ENCODE assay signal across 3 cellular contexts in the genomic region with DNA sequence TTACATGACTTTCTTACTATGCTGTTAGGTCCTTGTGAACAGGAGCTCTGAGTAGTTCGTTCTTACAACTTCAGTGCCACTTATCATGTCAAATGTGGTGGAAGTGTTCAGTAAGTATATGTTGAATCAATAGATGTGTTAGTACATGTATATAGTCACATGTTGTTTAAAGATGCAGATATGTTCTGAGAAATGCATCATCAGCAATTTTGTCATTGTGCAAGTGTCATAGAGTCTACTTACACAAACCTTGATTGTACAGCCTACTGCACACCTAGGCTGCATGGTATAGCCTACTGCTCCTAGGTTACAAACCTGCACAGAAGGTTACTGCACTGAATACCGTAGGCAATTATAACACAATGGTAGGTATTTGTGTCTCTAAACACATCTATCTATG.
TF ChIP-seq lines count a peak whose summit lies in the region.

No MANE protein-coding gene starts in this region.

TF ChIP-seq in HepG2, 621 proteins besides CTCF, POLR2A, EP300 and RAD21 (continues in another document):
- TF ChIP-seq, protein P1, sequence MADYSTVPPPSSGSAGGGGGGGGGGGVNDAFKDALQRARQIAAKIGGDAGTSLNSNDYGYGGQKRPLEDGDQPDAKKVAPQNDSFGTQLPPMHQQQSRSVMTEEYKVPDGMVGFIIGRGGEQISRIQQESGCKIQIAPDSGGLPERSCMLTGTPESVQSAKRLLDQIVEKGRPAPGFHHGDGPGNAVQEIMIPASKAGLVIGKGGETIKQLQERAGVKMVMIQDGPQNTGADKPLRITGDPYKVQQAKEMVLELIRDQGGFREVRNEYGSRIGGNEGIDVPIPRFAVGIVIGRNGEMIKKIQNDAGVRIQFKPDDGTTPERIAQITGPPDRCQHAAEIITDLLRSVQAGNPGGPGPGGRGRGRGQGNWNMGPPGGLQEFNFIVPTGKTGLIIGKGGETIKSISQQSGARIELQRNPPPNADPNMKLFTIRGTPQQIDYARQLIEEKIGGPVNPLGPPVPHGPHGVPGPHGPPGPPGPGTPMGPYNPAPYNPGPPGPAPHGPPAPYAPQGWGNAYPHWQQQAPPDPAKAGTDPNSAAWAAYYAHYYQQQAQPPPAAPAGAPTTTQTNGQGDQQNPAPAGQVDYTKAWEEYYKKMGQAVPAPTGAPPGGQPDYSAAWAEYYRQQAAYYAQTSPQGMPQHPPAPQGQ (CRISPR knock-in tag; IDR thresholded peaks at IDR 0.05; ENCODE audit: borderline replicate concordance) = no peak
- TF ChIP-seq, protein P2, sequence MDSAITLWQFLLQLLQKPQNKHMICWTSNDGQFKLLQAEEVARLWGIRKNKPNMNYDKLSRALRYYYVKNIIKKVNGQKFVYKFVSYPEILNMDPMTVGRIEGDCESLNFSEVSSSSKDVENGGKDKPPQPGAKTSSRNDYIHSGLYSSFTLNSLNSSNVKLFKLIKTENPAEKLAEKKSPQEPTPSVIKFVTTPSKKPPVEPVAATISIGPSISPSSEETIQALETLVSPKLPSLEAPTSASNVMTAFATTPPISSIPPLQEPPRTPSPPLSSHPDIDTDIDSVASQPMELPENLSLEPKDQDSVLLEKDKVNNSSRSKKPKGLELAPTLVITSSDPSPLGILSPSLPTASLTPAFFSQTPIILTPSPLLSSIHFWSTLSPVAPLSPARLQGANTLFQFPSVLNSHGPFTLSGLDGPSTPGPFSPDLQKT (CRISPR knock-in tag; IDR thresholded peaks at IDR 0.05; ENCODE audit: borderline replicate concordance) = no peak
- TF ChIP-seq REXO4 (CRISPR knock-in tag; IDR thresholded peaks at IDR 0.05; ENCODE audit: borderline replicate concordance) (no peak), PHB2 (IDR thresholded peaks at IDR 0.05; ENCODE audit: partially characterized antibody) (no peak), FOXP1 (IDR thresholded peaks at IDR 0.05) (no peak), FOXP1 (CRISPR knock-in tag; IDR thresholded peaks at IDR 0.05) (no peak), ZNF549 (CRISPR knock-in tag; IDR thresholded peaks at IDR 0.05) (no peak), MZF1 (CRISPR knock-in tag; IDR thresholded peaks at IDR 0.05; ENCODE audit: borderline replicate concordance) (no peak), KDM3A (CRISPR knock-in tag; IDR thresholded peaks at IDR 0.05; ENCODE audit: low read depth) (no peak), BHLHE40 (IDR thresholded peaks at IDR 0.05; ENCODE audit: low read length) (no peak), KAT7 (CRISPR knock-in tag; IDR thresholded peaks at IDR 0.05; ENCODE audit: borderline replicate concordance) (no peak), ZNF749 (CRISPR knock-in tag; IDR thresholded peaks at IDR 0.05; ENCODE audit: borderline replicate concordance) (no peak), SAP130 (CRISPR knock-in tag; IDR thresholded peaks at IDR 0.05; ENCODE audit: low read depth) (no peak), MAFK (conservative IDR thresholded peaks at IDR 0.05 in 1 of 2, IDR thresholded peaks at IDR 0.05 in 1 of 2; ENCODE audit: low read length in 2 of 2) (peak; percentile 95 to 98)
- TF ChIP-seq, protein P3, sequence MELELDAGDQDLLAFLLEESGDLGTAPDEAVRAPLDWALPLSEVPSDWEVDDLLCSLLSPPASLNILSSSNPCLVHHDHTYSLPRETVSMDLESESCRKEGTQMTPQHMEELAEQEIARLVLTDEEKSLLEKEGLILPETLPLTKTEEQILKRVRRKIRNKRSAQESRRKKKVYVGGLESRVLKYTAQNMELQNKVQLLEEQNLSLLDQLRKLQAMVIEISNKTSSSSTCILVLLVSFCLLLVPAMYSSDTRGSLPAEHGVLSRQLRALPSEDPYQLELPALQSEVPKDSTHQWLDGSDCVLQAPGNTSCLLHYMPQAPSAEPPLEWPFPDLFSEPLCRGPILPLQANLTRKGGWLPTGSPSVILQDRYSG (CRISPR knock-in tag; IDR thresholded peaks at IDR 0.05) = no peak

TF ChIP-seq in IMR-90, 13 proteins besides CTCF, POLR2A, EP300 and RAD21:
- TF ChIP-seq SMC3 (IDR thresholded peaks at IDR 0.05; ENCODE audit: low read depth, low read length) (no peak), MAFK (IDR thresholded peaks at IDR 0.05; ENCODE audit: low read depth, low read length) (peak; percentile 96)

TF ChIP-seq in H1, 55 proteins besides CTCF, POLR2A, EP300 and RAD21:
- TF ChIP-seq TBP (IDR thresholded peaks at IDR 0.05; ENCODE audit: low read depth, low read length) (no peak), TEAD4 (IDR thresholded peaks at IDR 0.05; ENCODE audit: low read depth, low read length) (no peak), SAP30 (IDR thresholded peaks at IDR 0.05; ENCODE audit: insufficient read depth, insufficient replicate concordance, low read length) (no peak), POLR2AphosphoS5 (IDR thresholded peaks at IDR 0.05; ENCODE audit: low read depth, low read length) (no peak), MAFK (IDR thresholded peaks at IDR 0.05; ENCODE audit: low read depth, low read length) (peak; percentile 83)
- TF ChIP-seq, protein P4, sequence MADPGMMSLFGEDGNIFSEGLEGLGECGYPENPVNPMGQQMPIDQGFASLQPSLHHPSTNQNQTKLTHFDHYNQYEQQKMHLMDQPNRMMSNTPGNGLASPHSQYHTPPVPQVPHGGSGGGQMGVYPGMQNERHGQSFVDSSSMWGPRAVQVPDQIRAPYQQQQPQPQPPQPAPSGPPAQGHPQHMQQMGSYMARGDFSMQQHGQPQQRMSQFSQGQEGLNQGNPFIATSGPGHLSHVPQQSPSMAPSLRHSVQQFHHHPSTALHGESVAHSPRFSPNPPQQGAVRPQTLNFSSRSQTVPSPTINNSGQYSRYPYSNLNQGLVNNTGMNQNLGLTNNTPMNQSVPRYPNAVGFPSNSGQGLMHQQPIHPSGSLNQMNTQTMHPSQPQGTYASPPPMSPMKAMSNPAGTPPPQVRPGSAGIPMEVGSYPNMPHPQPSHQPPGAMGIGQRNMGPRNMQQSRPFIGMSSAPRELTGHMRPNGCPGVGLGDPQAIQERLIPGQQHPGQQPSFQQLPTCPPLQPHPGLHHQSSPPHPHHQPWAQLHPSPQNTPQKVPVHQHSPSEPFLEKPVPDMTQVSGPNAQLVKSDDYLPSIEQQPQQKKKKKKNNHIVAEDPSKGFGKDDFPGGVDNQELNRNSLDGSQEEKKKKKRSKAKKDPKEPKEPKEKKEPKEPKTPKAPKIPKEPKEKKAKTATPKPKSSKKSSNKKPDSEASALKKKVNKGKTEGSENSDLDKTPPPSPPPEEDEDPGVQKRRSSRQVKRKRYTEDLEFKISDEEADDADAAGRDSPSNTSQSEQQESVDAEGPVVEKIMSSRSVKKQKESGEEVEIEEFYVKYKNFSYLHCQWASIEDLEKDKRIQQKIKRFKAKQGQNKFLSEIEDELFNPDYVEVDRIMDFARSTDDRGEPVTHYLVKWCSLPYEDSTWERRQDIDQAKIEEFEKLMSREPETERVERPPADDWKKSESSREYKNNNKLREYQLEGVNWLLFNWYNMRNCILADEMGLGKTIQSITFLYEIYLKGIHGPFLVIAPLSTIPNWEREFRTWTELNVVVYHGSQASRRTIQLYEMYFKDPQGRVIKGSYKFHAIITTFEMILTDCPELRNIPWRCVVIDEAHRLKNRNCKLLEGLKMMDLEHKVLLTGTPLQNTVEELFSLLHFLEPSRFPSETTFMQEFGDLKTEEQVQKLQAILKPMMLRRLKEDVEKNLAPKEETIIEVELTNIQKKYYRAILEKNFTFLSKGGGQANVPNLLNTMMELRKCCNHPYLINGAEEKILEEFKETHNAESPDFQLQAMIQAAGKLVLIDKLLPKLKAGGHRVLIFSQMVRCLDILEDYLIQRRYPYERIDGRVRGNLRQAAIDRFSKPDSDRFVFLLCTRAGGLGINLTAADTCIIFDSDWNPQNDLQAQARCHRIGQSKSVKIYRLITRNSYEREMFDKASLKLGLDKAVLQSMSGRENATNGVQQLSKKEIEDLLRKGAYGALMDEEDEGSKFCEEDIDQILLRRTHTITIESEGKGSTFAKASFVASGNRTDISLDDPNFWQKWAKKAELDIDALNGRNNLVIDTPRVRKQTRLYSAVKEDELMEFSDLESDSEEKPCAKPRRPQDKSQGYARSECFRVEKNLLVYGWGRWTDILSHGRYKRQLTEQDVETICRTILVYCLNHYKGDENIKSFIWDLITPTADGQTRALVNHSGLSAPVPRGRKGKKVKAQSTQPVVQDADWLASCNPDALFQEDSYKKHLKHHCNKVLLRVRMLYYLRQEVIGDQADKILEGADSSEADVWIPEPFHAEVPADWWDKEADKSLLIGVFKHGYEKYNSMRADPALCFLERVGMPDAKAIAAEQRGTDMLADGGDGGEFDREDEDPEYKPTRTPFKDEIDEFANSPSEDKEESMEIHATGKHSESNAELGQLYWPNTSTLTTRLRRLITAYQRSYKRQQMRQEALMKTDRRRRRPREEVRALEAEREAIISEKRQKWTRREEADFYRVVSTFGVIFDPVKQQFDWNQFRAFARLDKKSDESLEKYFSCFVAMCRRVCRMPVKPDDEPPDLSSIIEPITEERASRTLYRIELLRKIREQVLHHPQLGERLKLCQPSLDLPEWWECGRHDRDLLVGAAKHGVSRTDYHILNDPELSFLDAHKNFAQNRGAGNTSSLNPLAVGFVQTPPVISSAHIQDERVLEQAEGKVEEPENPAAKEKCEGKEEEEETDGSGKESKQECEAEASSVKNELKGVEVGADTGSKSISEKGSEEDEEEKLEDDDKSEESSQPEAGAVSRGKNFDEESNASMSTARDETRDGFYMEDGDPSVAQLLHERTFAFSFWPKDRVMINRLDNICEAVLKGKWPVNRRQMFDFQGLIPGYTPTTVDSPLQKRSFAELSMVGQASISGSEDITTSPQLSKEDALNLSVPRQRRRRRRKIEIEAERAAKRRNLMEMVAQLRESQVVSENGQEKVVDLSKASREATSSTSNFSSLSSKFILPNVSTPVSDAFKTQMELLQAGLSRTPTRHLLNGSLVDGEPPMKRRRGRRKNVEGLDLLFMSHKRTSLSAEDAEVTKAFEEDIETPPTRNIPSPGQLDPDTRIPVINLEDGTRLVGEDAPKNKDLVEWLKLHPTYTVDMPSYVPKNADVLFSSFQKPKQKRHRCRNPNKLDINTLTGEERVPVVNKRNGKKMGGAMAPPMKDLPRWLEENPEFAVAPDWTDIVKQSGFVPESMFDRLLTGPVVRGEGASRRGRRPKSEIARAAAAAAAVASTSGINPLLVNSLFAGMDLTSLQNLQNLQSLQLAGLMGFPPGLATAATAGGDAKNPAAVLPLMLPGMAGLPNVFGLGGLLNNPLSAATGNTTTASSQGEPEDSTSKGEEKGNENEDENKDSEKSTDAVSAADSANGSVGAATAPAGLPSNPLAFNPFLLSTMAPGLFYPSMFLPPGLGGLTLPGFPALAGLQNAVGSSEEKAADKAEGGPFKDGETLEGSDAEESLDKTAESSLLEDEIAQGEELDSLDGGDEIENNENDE (IDR thresholded peaks at IDR 0.05; ENCODE audit: insufficient replicate concordance, low read length) = no peak
